In the genomic region with DNA sequence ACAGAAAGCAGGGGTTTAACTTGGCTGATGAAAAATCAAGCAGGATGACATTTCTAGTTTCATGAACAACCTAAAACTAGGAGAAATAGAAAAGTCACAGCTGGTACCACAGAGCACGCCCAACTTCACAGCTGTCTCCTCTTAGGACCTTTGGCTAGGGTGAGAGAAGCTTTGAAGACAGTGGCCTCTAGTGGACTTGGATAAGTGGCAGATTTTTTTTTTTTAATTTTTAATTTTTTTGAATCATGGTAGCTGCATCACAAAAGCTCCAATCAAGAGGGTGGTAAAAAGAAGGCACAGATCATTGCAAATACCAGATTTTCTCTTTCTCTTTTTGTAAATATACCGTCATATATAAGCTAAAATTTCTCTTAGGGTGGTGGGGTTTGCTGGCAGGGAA, we compare ENCODE assay signal across 8 cellular contexts. TPM values are rescaled to one million over a fixed set of nuclear protein-coding genes. Genes with fewer than 3 reads are reported as not detected.
DNase-seq lines count a peak whose midpoint lies in the region; FAIRE-seq and TF ChIP-seq lines count a peak whose summit lies in the region.
"Had no signal": no experiment of that assay in that cellular context is flagged by ENCODE, and none has a peak within 500 bp of the region (broad histone marks: within the 10 kb centered on the region; RNA-seq: fewer than 3 reads in every experiment).

No MANE protein-coding gene starts in this region.

- no peaks in the 10 kb centered on the region for H3K9me3 ChIP-seq in neural cell (ENCODE audit: low read length)

- TF ChIP-seq EP300 in neural cell (conservative IDR thresholded peaks at IDR 0.05; ENCODE audit: poor library complexity, severe bottlenecking), result no peak

- no peak overlapping the region for H3K9ac ChIP-seq in neural cell (ENCODE audit: low read length)

- H3K36me3 ChIP-seq in bronchial epithelial cell (ENCODE audit: control insufficient read depth, insufficient read depth, low read length) (no peaks in the 10 kb centered on the region), neural cell (ENCODE audit: insufficient read depth, low read length) (no peaks in the 10 kb centered on the region)

- H3K4me3 ChIP-seq in bronchial epithelial cell (ENCODE audit: low read depth, low read length) (no peak overlapping the region), neural cell (ENCODE audit: low read length) (no peak overlapping the region)

- H3K27me3 ChIP-seq in bronchial epithelial cell (ENCODE audit: control insufficient read depth, insufficient read depth, low read length), result no peaks in the 10 kb centered on the region
- H3K27me3 ChIP-seq in neural cell (ENCODE audit: insufficient read depth, low read depth, low read length), result no peaks in the 10 kb centered on the region

- TF ChIP-seq CTCF in bronchial epithelial cell (IDR thresholded peaks at IDR 0.05; ENCODE audit: insufficient read depth, low read length, severe bottlenecking) (peak; percentile 37), neural cell (IDR thresholded peaks at IDR 0.05; ENCODE audit: poor library complexity, severe bottlenecking) (peak; percentile 10)

- no peak for TF ChIP-seq RAD21 in neural cell (conservative IDR thresholded peaks at IDR 0.05)

- no peak for FAIRE-seq in bronchial epithelial cell (lab: Jason Lieb, UNC)

- DNase-seq in ELR (ENCODE audit: low read depth), result peak; percentile 44
- peak; percentile 29 for DNase-seq in M059J (ENCODE audit: low read depth)
- DNase-seq in bronchial epithelial cell (ENCODE audit: low read depth), result peak; percentile 2
- no peak for DNase-seq in HK-2 (ENCODE audit: unreplicated experiment)
- DNase-seq in activated CD4-positive, alpha-beta T cell treated with anti-CD3 and anti-CD28 coated beads, Interleukin-2, amount 50 U/mL, for 1 hour, result no peak
- DNase-seq in T1000 (lab: John Stamatoyannopoulos, UW), result no peak
- DNase-seq: activated T-cell treated with anti-CD3 and anti-CD28 coated beads, Interleukin-2, amount 50 U/mL, for 72 hours had no signal

- no peaks in the 10 kb centered on the region for H4K20me1 ChIP-seq in neural cell (ENCODE audit: insufficient read depth)

- H2AFZ ChIP-seq in neural cell (ENCODE audit: low read depth, low read length), result no peak overlapping the region

- H3K79me2 ChIP-seq in neural cell (replicated peaks; ENCODE audit: insufficient read depth, low read length), result no peaks in the 10 kb centered on the region

- no peaks in the 10 kb centered on the region for H3F3A ChIP-seq in neural cell (ENCODE audit: insufficient read depth, low read length, poor library complexity, severe bottlenecking)

- no peak overlapping the region for H3K4me2 ChIP-seq in neural cell (ENCODE audit: low read length)

- H3K9me2 ChIP-seq in neural cell (ENCODE audit: insufficient read depth, low read length), result no peaks in the 10 kb centered on the region

- no peak overlapping the region for H3K27ac ChIP-seq in neural cell (ENCODE audit: low read length)

TF ChIP-seq in neural cell, 6 proteins besides CTCF, POLR2A, EP300 and RAD21:
- TF ChIP-seq EZH2 (IDR thresholded peaks at IDR 0.05; ENCODE audit: borderline replicate concordance, insufficient read depth, low read length, poor library complexity, severe bottlenecking), result no peak
- no peak for TF ChIP-seq MXI1 (conservative IDR thresholded peaks at IDR 0.05; ENCODE audit: poor library complexity, severe bottlenecking)
- TF ChIP-seq SMC3 (conservative IDR thresholded peaks at IDR 0.05; ENCODE audit: poor library complexity), result no peak
- no peak for TF ChIP-seq TAF1 (IDR thresholded peaks at IDR 0.05; ENCODE audit: low read depth)
- TF ChIP-seq, protein P1, sequence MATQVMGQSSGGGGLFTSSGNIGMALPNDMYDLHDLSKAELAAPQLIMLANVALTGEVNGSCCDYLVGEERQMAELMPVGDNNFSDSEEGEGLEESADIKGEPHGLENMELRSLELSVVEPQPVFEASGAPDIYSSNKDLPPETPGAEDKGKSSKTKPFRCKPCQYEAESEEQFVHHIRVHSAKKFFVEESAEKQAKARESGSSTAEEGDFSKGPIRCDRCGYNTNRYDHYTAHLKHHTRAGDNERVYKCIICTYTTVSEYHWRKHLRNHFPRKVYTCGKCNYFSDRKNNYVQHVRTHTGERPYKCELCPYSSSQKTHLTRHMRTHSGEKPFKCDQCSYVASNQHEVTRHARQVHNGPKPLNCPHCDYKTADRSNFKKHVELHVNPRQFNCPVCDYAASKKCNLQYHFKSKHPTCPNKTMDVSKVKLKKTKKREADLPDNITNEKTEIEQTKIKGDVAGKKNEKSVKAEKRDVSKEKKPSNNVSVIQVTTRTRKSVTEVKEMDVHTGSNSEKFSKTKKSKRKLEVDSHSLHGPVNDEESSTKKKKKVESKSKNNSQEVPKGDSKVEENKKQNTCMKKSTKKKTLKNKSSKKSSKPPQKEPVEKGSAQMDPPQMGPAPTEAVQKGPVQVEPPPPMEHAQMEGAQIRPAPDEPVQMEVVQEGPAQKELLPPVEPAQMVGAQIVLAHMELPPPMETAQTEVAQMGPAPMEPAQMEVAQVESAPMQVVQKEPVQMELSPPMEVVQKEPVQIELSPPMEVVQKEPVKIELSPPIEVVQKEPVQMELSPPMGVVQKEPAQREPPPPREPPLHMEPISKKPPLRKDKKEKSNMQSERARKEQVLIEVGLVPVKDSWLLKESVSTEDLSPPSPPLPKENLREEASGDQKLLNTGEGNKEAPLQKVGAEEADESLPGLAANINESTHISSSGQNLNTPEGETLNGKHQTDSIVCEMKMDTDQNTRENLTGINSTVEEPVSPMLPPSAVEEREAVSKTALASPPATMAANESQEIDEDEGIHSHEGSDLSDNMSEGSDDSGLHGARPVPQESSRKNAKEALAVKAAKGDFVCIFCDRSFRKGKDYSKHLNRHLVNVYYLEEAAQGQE (IDR thresholded peaks at IDR 0.05; ENCODE audit: borderline replicate concordance), result no peak
- TF ChIP-seq POLR2AphosphoS5 (IDR thresholded peaks at IDR 0.05), result no peak

RNA-seq across cellular contexts. Expression of a gene that starts 20.2 kb away (rescaled TPM):
- not detected in 2 replicates for total RNA-seq in M059J (2014; rRNA removed; shearing (Covaris generic))
- under 0.01 TPM in 1 of 2 replicates, not detected in the other for total RNA-seq in bronchial epithelial cell
- polyA plus RNA-seq in neural cell, result 0.48 TPM in 1 of 2 replicates, not detected in the other
- polyA minus RNA-seq in neural cell, result 0.23 and 0.24 TPM in 2 replicates

Comparison
In these comparisons a context has a peak if more than half of its experiments do, and no peak if none do; other contexts are left out.
1. DNase-seq: peak in ELR (single experiment), M059J (single experiment) and bronchial epithelial cell (single experiment); none in HK-2 (single experiment), activated CD4-positive, alpha-beta T cell treated with anti-CD3 and anti-CD28 coated beads, Interleukin-2, amount 50 U/mL, for 1 hour (single experiment) and T1000 (single experiment).